8 cellular contexts compared by ENCODE assay signal in the genomic region with DNA sequence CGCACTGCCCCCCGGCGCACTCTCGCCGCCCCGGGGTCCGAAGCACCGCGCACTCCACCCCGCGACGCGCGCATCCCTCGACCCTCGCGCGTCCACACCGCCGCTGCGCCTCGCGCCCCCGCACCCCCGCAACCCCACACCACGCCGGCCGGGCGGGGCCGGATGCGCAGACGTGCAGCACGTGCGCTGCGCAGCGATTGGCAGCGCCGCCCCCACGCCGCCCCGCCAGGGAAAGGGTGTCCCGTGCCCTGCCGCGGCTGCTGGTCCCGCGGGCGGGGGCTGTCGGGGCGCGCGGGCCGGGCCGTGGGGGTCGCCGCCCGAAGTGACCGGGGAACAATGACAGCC. TPM values are rescaled to one million over a fixed set of nuclear protein-coding genes. Genes with fewer than 3 reads are reported as not detected.
A peak's percentile ranks its signal among the peaks of the same experiment; 100 is the strongest.
DNase-seq lines count a peak whose midpoint lies in the region; TF ChIP-seq lines count a peak whose summit lies in the region.

No MANE protein-coding gene starts in this region.

- WGBS in GM23248 (ENCODE audit: low coverage in 1 of 2, low lambda C conversion rate in 2 of 2, missing lambda C conversion rate in 2 of 2), 2 experiments = 3 to 5% methylated on average over 28 to 30 of the region's 57 CpGs

- H3K9me3 ChIP-seq in GM23248 (ENCODE audit: low read depth) = no peaks in the 10 kb centered on the region

- peak overlapping the region; percentile 95 for H3K4me3 Mint-ChIP-seq in dendritic cell treated with granulocyte-macrophage colony-stimulating factor and Interleukin-4, amounts not matched to agents 40 ng/mL and 50 ng/mL, for 4 days

- peak overlapping the region; percentile 47 for H3K4me3 ChIP-seq in AG09309 (ENCODE audit: control insufficient read depth, low read depth, low read length)
- peak overlapping the region; percentile 76 for H3K4me3 ChIP-seq in GM23248

- TF ChIP-seq CTCF in AG09309 (IDR thresholded peaks at IDR 0.05; ENCODE audit: control insufficient read depth, insufficient read depth, low read depth, low read length, missing control alignments) = no peak

- peak overlapping the region; percentile 84 for H3K4me2 ChIP-seq in GM23248 (ENCODE audit: unreplicated experiment)

- no peaks in the 10 kb centered on the region for H4K20me1 ChIP-seq in GM23248 (ENCODE audit: insufficient read depth)

- no peaks in the 10 kb centered on the region for H3K9me2 ChIP-seq in GM23248 (ENCODE audit: insufficient read depth)

- H3K27me3 ChIP-seq in GM23248 (replicated peaks; ENCODE audit: insufficient read depth) = no peaks in the 10 kb centered on the region

- in situ Hi-C loops in GM23248 (cut with MboI) = no loop called here

- H3K36me3 Mint-ChIP-seq in dendritic cell treated with granulocyte-macrophage colony-stimulating factor and Interleukin-4, amounts not matched to agents 40 ng/mL and 50 ng/mL, for 4 days (ENCODE audit: low read depth) = peaks cover 33% of the 10 kb centered on the region

- no peaks in the 10 kb centered on the region for H3K4me1 ChIP-seq in GM23248 (ENCODE audit: insufficient read depth)

- DNase-seq in AG09309 (ENCODE audit: low read depth) (no peak), GM23248 (peak; percentile 64), mucosa of gallbladder (ENCODE audit: low spot score) (peak; percentile 28), DMS79 treated with DMSO at 0.1 percent for 48 hours (lab: John Stamatoyannopoulos, UW) (no peak), MV-4-11 (lab: John Stamatoyannopoulos, UW) (no peak)
- peak; percentile 77 for DNase-seq in activated CD4-positive, CD25-positive, alpha-beta regulatory T cell treated with anti-CD3 and anti-CD28 coated beads, Interleukin-2, amount 50 U/mL, for 72 hours
- peak; percentile 81 for DNase-seq in stimulated activated CD8-positive, alpha-beta memory T cell treated with anti-CD3 and anti-CD28 coated beads, Interleukin-4, amount 100 ng/mL, for 48 hours

- peaks cover 50% of the 10 kb centered on the region for H3K4me1 Mint-ChIP-seq in dendritic cell treated with granulocyte-macrophage colony-stimulating factor and Interleukin-4, amounts not matched to agents 40 ng/mL and 50 ng/mL, for 4 days (ENCODE audit: low read depth)

- intact Hi-C loops in dendritic cell treated with granulocyte-macrophage colony-stimulating factor and Interleukin-4, amounts not matched to agents 40 ng/mL and 50 ng/mL, for 4 days (cut with micrococcal nuclease) = loop anchor here (1.0 to 5.0 kb wide), 4 partner anchors 20 to 87 kb away; no protein-coding TSS in a partner anchor

- H2AFZ ChIP-seq in GM23248 = peak overlapping the region; percentile 86

- no peaks in the 10 kb centered on the region for H3K79me2 ChIP-seq in GM23248 (ENCODE audit: insufficient read depth)

- no peak overlapping the region for H3K27ac ChIP-seq in GM23248

- H3K27ac Mint-ChIP-seq in dendritic cell treated with granulocyte-macrophage colony-stimulating factor and Interleukin-4, amounts not matched to agents 40 ng/mL and 50 ng/mL, for 4 days = peak overlapping the region; percentile 97

- H3F3A ChIP-seq in GM23248 (ENCODE audit: insufficient read depth) = no peaks in the 10 kb centered on the region

- H3K27me3 Mint-ChIP-seq in dendritic cell treated with granulocyte-macrophage colony-stimulating factor and Interleukin-4, amounts not matched to agents 40 ng/mL and 50 ng/mL, for 4 days = peaks cover 6% of the 10 kb centered on the region

- no peaks in the 10 kb centered on the region for H3K9me3 Mint-ChIP-seq in dendritic cell treated with granulocyte-macrophage colony-stimulating factor and Interleukin-4, amounts not matched to agents 40 ng/mL and 50 ng/mL, for 4 days

- H3K9ac ChIP-seq in GM23248 = peak overlapping the region; percentile 61

- no peaks in the 10 kb centered on the region for H3K36me3 ChIP-seq in GM23248 (ENCODE audit: low read depth)

RNA-seq across cellular contexts. Expression of a gene that starts 53.7 kb away (rescaled TPM):
- 6.7 and 7.8 TPM in 2 replicates for total RNA-seq in GM23248 (2014; rRNA removed; shearing (Covaris generic))
- 1.9 and 2.3 TPM in 2 replicates for polyA plus RNA-seq in GM23248 (2016; fragmentation: Nextera tagmentation; extraction: Ambion mirVana)
- total RNA-seq in mucosa of gallbladder = 9.7 TPM

Comparison
In these comparisons a context has a peak if more than half of its experiments do, and no peak if none do; other contexts are left out.
1. DNase-seq: peak in GM23248 (single experiment), activated CD4-positive, CD25-positive, alpha-beta regulatory T cell treated with anti-CD3 and anti-CD28 coated beads, Interleukin-2, amount 50 U/mL, for 72 hours (single experiment), mucosa of gallbladder (single experiment) and stimulated activated CD8-positive, alpha-beta memory T cell treated with anti-CD3 and anti-CD28 coated beads, Interleukin-4, amount 100 ng/mL, for 48 hours (single experiment); none in AG09309 (single experiment), DMS79 treated with DMSO at 0.1 percent for 48 hours (single experiment) and MV-4-11 (single experiment).